In the genomic region with DNA sequence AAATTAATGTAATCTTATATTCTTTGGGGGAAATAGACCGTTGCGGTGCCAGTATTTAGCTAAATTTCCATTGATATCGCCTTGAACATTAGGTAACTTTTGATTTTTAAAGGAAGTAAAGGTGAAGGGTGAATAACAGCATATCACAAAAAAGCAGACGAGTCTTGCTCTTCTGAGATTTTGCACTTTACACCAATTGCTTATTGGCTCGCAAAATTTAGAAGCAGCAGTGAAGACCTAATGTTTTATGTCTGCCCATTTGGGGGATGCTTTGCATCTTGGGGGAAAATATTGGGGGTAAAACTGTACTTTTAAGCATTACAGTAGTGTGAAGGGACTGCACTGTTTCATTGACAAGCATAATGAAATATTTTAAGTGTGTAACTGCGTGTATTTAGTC, we compare ENCODE assay signal across 11 cellular contexts. TPM values are rescaled to one million over a fixed set of nuclear protein-coding genes. Genes with fewer than 3 reads are reported as not detected.
DNase-seq lines count a peak whose midpoint lies in the region; ATAC-seq and TF ChIP-seq lines count a peak whose summit lies in the region.
"Had no signal": no experiment of that assay in that cellular context is flagged by ENCODE, and none has a peak within 500 bp of the region (broad histone marks: within the 10 kb centered on the region; RNA-seq: fewer than 3 reads in every experiment).

No MANE protein-coding gene starts in this region.

- peak overlapping the region in 3 of 4 donors; percentile 9 to 69 (median 33) for H3K27ac ChIP-seq in Peyer's patch
- peak overlapping the region in 7 of 8 donors; percentile 15 to 85 (median 66) for H3K27ac ChIP-seq in spleen
- H3K27ac ChIP-seq: SJCRH30 had no signal

- H3K4me1 ChIP-seq in Peyer's patch, result peaks cover 0 to 31% (median 3%) of the 10 kb centered on the region in 4 donors
- H3K4me1 ChIP-seq in spleen, result peaks cover 11 to 50% (median 38%) of the 10 kb centered on the region in 6 donors
- H3K4me1 ChIP-seq: SJCRH30 had no signal

- H3K36me3 Mint-ChIP-seq in type B pancreatic cell (no peaks in the 10 kb centered on the region), nephron progenitor cell (ENCODE audit: low read depth) (peaks cover 1% of the 10 kb centered on the region)

- WGBS in spleen, 5 donors, result 5 to 8% (median 7%) methylated on average over 6 of the region's 6 CpGs

- H3K4me3 ChIP-seq in GM12864 (ENCODE audit: low read depth, low read length) (peak overlapping the region; percentile 63), Peyer's patch (peak overlapping the region; percentile 34 to 67 (median 52)), iPS-18c (ENCODE audit: insufficient read depth, low read depth, low read length) (peak overlapping the region; percentile 60), spleen (peak overlapping the region; percentile 63 to 91 (median 73))
- H3K4me3 ChIP-seq: SJCRH30 had no signal

- H3K9me3 ChIP-seq in Peyer's patch, result no peaks in the 10 kb centered on the region
- H3K9me3 ChIP-seq in iPS-18c (ENCODE audit: control insufficient read depth, insufficient read depth, low read length), result no peaks in the 10 kb centered on the region
- no peaks in the 10 kb centered on the region for H3K9me3 ChIP-seq in spleen
- H3K9me3 ChIP-seq: SJCRH30 had no signal

- H3K4me3 Mint-ChIP-seq in type B pancreatic cell (no peak overlapping the region), nephron progenitor cell (no peak overlapping the region)

- no peaks in the 10 kb centered on the region for H3K27me3 Mint-ChIP-seq in type B pancreatic cell
- H3K27me3 Mint-ChIP-seq in nephron progenitor cell (ENCODE audit: low read depth, poor library complexity), result no peaks in the 10 kb centered on the region

- H3K36me3 ChIP-seq in Peyer's patch, result no peaks in the 10 kb centered on the region
- no peaks in the 10 kb centered on the region for H3K36me3 ChIP-seq in spleen
- H3K36me3 ChIP-seq: SJCRH30 had no signal

- TF ChIP-seq POLR2A in Peyer's patch (IDR thresholded peaks at IDR 0.05) (no peak), spleen (IDR thresholded peaks at IDR 0.05) (no peak), GM18505 (IDR thresholded peaks at IDR 0.05; ENCODE audit: borderline replicate concordance, extremely low read depth, insufficient read depth, insufficient read length) (no peak)

- H3K9me3 Mint-ChIP-seq in type B pancreatic cell, result no peaks in the 10 kb centered on the region
- no peaks in the 10 kb centered on the region for H3K9me3 Mint-ChIP-seq in nephron progenitor cell

- TF ChIP-seq CTCF in GM12864 (IDR thresholded peaks at IDR 0.05; ENCODE audit: low read depth, low read length, missing control alignments) (no peak), Peyer's patch (IDR thresholded peaks at IDR 0.05) (no peak), spleen (IDR thresholded peaks at IDR 0.05 in 8 of 11, conservative IDR thresholded peaks at IDR 0.05 in 3 of 11) (no peak), type B pancreatic cell (conservative IDR thresholded peaks at IDR 0.05) (no peak), nephron progenitor cell (IDR thresholded peaks at IDR 0.05) (no peak)

- H3K27ac Mint-ChIP-seq in type B pancreatic cell (no peak overlapping the region), nephron progenitor cell (no peak overlapping the region)

- no peak for ATAC-seq in GM18505 (IDR thresholded peaks at IDR 0.05; ENCODE audit: unreplicated experiment)

- DNase-seq in GM12864 (ENCODE audit: low read depth) (no peak), Peyer's patch (no peak), spleen (no peak), type B pancreatic cell (ENCODE audit: extremely low spot score, unreplicated experiment) (no peak), HuH-7 (ENCODE audit: low spot score) (no peak), nephron progenitor cell (no peak)
- DNase-seq: NCI-H1436 treated with DMSO at 0.1 percent for 48 hours; SJCRH30; stimulated activated CD4-positive, alpha-beta T cell treated with anti-CD3 and anti-CD28 coated beads, Interleukin-15, amount 100 ng/mL, for 24 hours had no signal

- no peaks in the 10 kb centered on the region for H3K27me3 ChIP-seq in Peyer's patch
- H3K27me3 ChIP-seq in spleen (replicated peaks in 1 of 7), result no peaks in the 10 kb centered on the region
- H3K27me3 ChIP-seq: SJCRH30 had no signal

- H3K4me1 Mint-ChIP-seq in type B pancreatic cell (ENCODE audit: unreplicated experiment) (no peaks in the 10 kb centered on the region), nephron progenitor cell (peaks cover 7% of the 10 kb centered on the region)

- intact Hi-C loops in spleen (cut with DNase I; ENCODE audit: low total_unique reads), result no loop called here

RNA-seq across cellular contexts. Expression of a gene that starts 0.9 kb away (rescaled TPM):
- 10 to 100 TPM; 12.1 to 20.5 (median 17.2) TPM for total RNA-seq in Peyer's patch
- 10 to 100 TPM in 5 of 7 donors, 1 to 10 TPM in 2; 8.7 to 36.3 (median 19.4) TPM for total RNA-seq in spleen
- polyA plus RNA-seq in spleen, result 1 to 10 TPM; 3.4 to 5.3 (median 5.0) TPM
- 11.9 and 28.8 TPM in 2 replicates for total RNA-seq in type B pancreatic cell (ENCODE audit: low replicate concordance)
